ENCODE assay signal across 35 cellular contexts in genomic region chr2:219506153-219506801, GRCh38. TPM values are rescaled to one million over a fixed set of nuclear protein-coding genes. Genes with fewer than 3 reads are reported as not detected.
DNase-seq lines count a peak whose midpoint lies in the region; ATAC-seq, FAIRE-seq and TF ChIP-seq lines count a peak whose summit lies in the region.
"Had no signal": no experiment of that assay in that cellular context is flagged by ENCODE, and none has a peak within 500 bp of the region (broad histone marks: within the 10 kb centered on the region; RNA-seq: fewer than 3 reads in every experiment).

No MANE protein-coding gene starts in this region.

- H3K56ac ChIP-seq in mesendoderm (ENCODE audit: low read length) = peak overlapping the region; percentile 67

- H4K5ac ChIP-seq in mesendoderm (ENCODE audit: low read length) = no peak overlapping the region

- H3K36me3 ChIP-seq in Caco-2 (ENCODE audit: control insufficient read depth, insufficient read depth, low read length) = no peaks in the 10 kb centered on the region; the same call in 1 of the 2 replicates
- H3K36me3 ChIP-seq in HUES48 (ENCODE audit: control insufficient read depth, insufficient read depth, low read length) = peaks cover 20% of the 10 kb centered on the region
- H3K36me3 ChIP-seq in K562 (ENCODE audit: control insufficient read depth, insufficient read depth, low read length) = peaks cover 50% of the 10 kb centered on the region; the same call in 2 of the 3 replicates
- H3K36me3 ChIP-seq in mesendoderm (ENCODE audit: control insufficient read depth, insufficient read depth, low read length) = no peaks in the 10 kb centered on the region

- H3K79me1 ChIP-seq in mesendoderm (ENCODE audit: low read length) = no peaks in the 10 kb centered on the region

- H3K9me3 Mint-ChIP-seq in Caco-2 (ENCODE audit: unreplicated experiment) = no peaks in the 10 kb centered on the region
- H3K9me3 Mint-ChIP-seq: activated CD4-positive, alpha-beta memory T cell treated with anti-CD3 and anti-CD28 coated beads, Interleukin-2, amount 10 ng/mL, durations not matched to agents 7 days and 5 days; CD8-positive, alpha-beta T cell; natural killer cell had no signal

- H3K23ac ChIP-seq in mesendoderm (ENCODE audit: low read length) = no peak overlapping the region

- intact Hi-C loops in Caco-2 (cut with micrococcal nuclease; ENCODE audit: unreplicated experiment) (no loop called here), K562 (cut with micrococcal nuclease) (no loop called here)

- no peaks in the 10 kb centered on the region for H3K27me3 Mint-ChIP-seq in Caco-2 (ENCODE audit: insufficient read depth, unreplicated experiment)

- no peak overlapping the region for H3K4me3 Mint-ChIP-seq in Caco-2 (ENCODE audit: unreplicated experiment)
- H3K4me3 Mint-ChIP-seq: activated CD4-positive, alpha-beta memory T cell treated with anti-CD3 and anti-CD28 coated beads, Interleukin-2, amount 10 ng/mL, durations not matched to agents 7 days and 5 days; CD8-positive, alpha-beta T cell; natural killer cell had no signal

- no peaks in the 10 kb centered on the region for H3K36me3 Mint-ChIP-seq in Caco-2 (ENCODE audit: insufficient read depth, unreplicated experiment)

- in situ Hi-C loops in K562 (cut with MboI) = no loop called here

- no peak overlapping the region for H2BK120ac ChIP-seq in mesendoderm (ENCODE audit: low read depth, low read length)

- H3K4me1 Mint-ChIP-seq in Caco-2 (ENCODE audit: low read depth, unreplicated experiment) = peaks cover 7% of the 10 kb centered on the region

- H3K18ac ChIP-seq in mesendoderm (ENCODE audit: low read length) = no peak overlapping the region

- H3K4me3 ChIP-seq in Caco-2 (ENCODE audit: low read depth, low read length) (no peak overlapping the region), HUES48 (ENCODE audit: low read depth, low read length) (no peak overlapping the region), K562 (no peak overlapping the region), mesendoderm (ENCODE audit: low read length) (no peak overlapping the region)
- H3K4me3 ChIP-seq: A549, body of pancreas, esophagus squamous epithelium, GM12878, heart left ventricle, lower lobe of right lung, skin epidermis, suprapubic skin, upper lobe of right lung had no signal

- no peak overlapping the region for H3K27ac Mint-ChIP-seq in Caco-2 (ENCODE audit: unreplicated experiment)
- H3K27ac Mint-ChIP-seq: activated CD4-positive, alpha-beta memory T cell treated with anti-CD3 and anti-CD28 coated beads, Interleukin-2, amount 10 ng/mL, durations not matched to agents 7 days and 5 days; CD8-positive, alpha-beta T cell; natural killer cell had no signal

- ATAC-seq in K562 = no peak
- ATAC-seq in HG03457 (IDR thresholded peaks at IDR 0.05; ENCODE audit: unreplicated experiment) = no peak
- ATAC-seq: A549; activated CD4-positive, CD25-positive, alpha-beta regulatory T cell treated with anti-CD3 and anti-CD28 coated beads, Interleukin-2, amount 50 U/mL, for 24 hours; body of pancreas; CD8-positive, alpha-beta T cell; foreskin keratinocyte; GM12878; heart left ventricle; lower lobe of right lung; natural killer cell; upper lobe of right lung had no signal

- H3K9ac ChIP-seq in HUES48 (ENCODE audit: low read depth, low read length) = no peak overlapping the region
- peak overlapping the region in 1 of 2 experiments; percentile 71; a peak in 2 of 4 replicates for H3K9ac ChIP-seq in K562 (ENCODE audit: insufficient read depth in 1 of 2, low read depth in 2 of 2, low read length in 2 of 2)
- peak overlapping the region; percentile 40 for H3K9ac ChIP-seq in mesendoderm (ENCODE audit: low read length)
- H3K9ac ChIP-seq: SK-N-SH had no signal

- no peak overlapping the region for H3K4me2 ChIP-seq in K562 (ENCODE audit: insufficient read depth, low read length)
- no peak overlapping the region for H3K4me2 ChIP-seq in mesendoderm (ENCODE audit: low read length)
- H3K4me2 ChIP-seq: A549, SK-N-SH had no signal

- CTCF ChIA-PET in Caco-2 (lab: Charles Lee) (interaction anchor here (2.8 kb wide), 1 partner anchor 24 kb away, joined by 14 read pairs; no protein-coding TSS in a partner anchor), K562 (lab: Yijun Ruan, JAX; ENCODE audit: low intra/inter-chr PET ratio) (no interaction called here)

- no peak for TF ChIP-seq RAD21 in K562 (CRISPR knock-in tag; conservative IDR thresholded peaks at IDR 0.05 in 1 of 2, IDR thresholded peaks at IDR 0.05 in 1 of 2)

- H4K8ac ChIP-seq in mesendoderm (ENCODE audit: low read depth, low read length) = no peak overlapping the region

- no peak overlapping the region for H2BK5ac ChIP-seq in mesendoderm (ENCODE audit: low read length)

- WGBS in K562 (ENCODE audit: insufficient coverage, low coverage, missing lambda C conversion rate) = 91% methylated on average over 15 of the region's 23 CpGs
- WGBS in mesendoderm (ENCODE audit: extremely low coverage, insufficient coverage, low lambda C conversion rate) = no CpG with 5 or more reads among the region's 23 CpGs

- H3K27ac ChIP-seq in HUES48 (ENCODE audit: low read depth, low read length) = peak overlapping the region; percentile 87
- no peak overlapping the region for H3K27ac ChIP-seq in K562 (ENCODE audit: extremely low read depth, low read depth, low read length)
- no peak overlapping the region for H3K27ac ChIP-seq in mesendoderm (ENCODE audit: low read depth, low read length)
- H3K27ac ChIP-seq: A549, body of pancreas, esophagus squamous epithelium, foreskin keratinocyte, lower lobe of right lung, suprapubic skin, upper lobe of right lung had no signal

- TF ChIP-seq CTCF in Caco-2 (IDR thresholded peaks at IDR 0.05; ENCODE audit: insufficient read depth in 1 of 2, low read depth in 1 of 2, low read length in 1 of 2, severe bottlenecking in 1 of 2, unreplicated experiment in 1 of 2) (no peak), K562 (IDR thresholded peaks at IDR 0.05 in 2 of 3, conservative IDR thresholded peaks at IDR 0.05 in 1 of 3; ENCODE audit: insufficient read depth in 2 of 3, low read depth in 1 of 3, low read length in 3 of 3) (no peak)

- no peaks in the 10 kb centered on the region for H3K9me1 ChIP-seq in K562 (ENCODE audit: control insufficient read depth, insufficient read depth, low read length)

- no peak for FAIRE-seq in K562 (lab: Jason Lieb, UNC)
- FAIRE-seq: A549, GM12878 had no signal

- H4K20me1 ChIP-seq in K562 (replicated peaks; ENCODE audit: control insufficient read depth, insufficient read depth, low read length) = no peaks in the 10 kb centered on the region

- DNase-seq in Caco-2 (no peak), K562 (ENCODE audit: extremely low read depth in 1 of 4, low spot score in 3 of 4) (no peak), mesendoderm (no peak), AG20443 (ENCODE audit: low spot score) (no peak), NCI-H1436 (lab: John Stamatoyannopoulos, UW) (no peak), cerebellar nuclear complex (lab: John Stamatoyannopoulos, UW) (no peak)
- DNase-seq: activated CD4-positive, alpha-beta memory T cell treated with anti-CD3 and anti-CD28 coated beads, Interleukin-2, amount 10 ng/mL, durations not matched to agents 7 days and 5 days; activated CD8-positive, alpha-beta memory T cell treated with anti-CD3 and anti-CD28 coated beads, Interleukin-2, amount 50 U/mL, for 4 hours; activated naive CD4-positive, alpha-beta T cell; body of pancreas; DMS153; esophagus squamous epithelium; foreskin keratinocyte; HCEC 1CT; heart left ventricle; KBM-7; lower lobe of right lung; natural killer cell; NCI-H1930; NCI-H524 treated with DMSO at 0.1 percent for 48 hours; stimulated activated naive CD4-positive, alpha-beta T cell treated with Interleukin-2 at 50 U/mL for 16 hours; upper lobe of right lung had no signal

- peaks cover 4% of the 10 kb centered on the region for H3K4me1 ChIP-seq in Caco-2
- peaks cover 35% of the 10 kb centered on the region for H3K4me1 ChIP-seq in HUES48 (ENCODE audit: control insufficient read depth, insufficient read depth, low read length)
- H3K4me1 ChIP-seq in K562 (replicated peaks in 1 of 2; ENCODE audit: control insufficient read depth in 2 of 2, insufficient read depth in 2 of 2, low read length in 2 of 2) = peaks cover 53 to 75% of the 10 kb centered on the region in 2 experiments
- peaks cover 5% of the 10 kb centered on the region for H3K4me1 ChIP-seq in mesendoderm (ENCODE audit: control insufficient read depth, low read depth, low read length)
- H3K4me1 ChIP-seq: foreskin keratinocyte had no signal

- BruUV-seq in Caco-2 (replicated peaks; lab: Mats Ljungman, UMichigan) (TSS peak; percentile 15), K562 (replicated peaks; lab: Mats Ljungman, UMichigan) (TSS peak; percentile 33)

- H3K4ac ChIP-seq in mesendoderm (ENCODE audit: low read depth, low read length) = no peak overlapping the region

- H3K27me3 ChIP-seq in Caco-2 (replicated peaks; ENCODE audit: control insufficient read depth, insufficient read depth, low read length) = no peaks in the 10 kb centered on the region
- 0 out of 2 replicates have a peak, but pooled peaks cover 5% of the 10 kb centered on the region for H3K27me3 ChIP-seq in HUES48 (ENCODE audit: control insufficient read depth, insufficient read depth, low read length)
- no peaks in the 10 kb centered on the region for H3K27me3 ChIP-seq in K562 (ENCODE audit: control insufficient read depth in 2 of 2, insufficient read depth in 2 of 2, low read length in 2 of 2)
- H3K27me3 ChIP-seq in mesendoderm (ENCODE audit: insufficient read depth, low read length, poor library complexity) = peaks cover 2% of the 10 kb centered on the region

- POLR2A ChIA-PET in Caco-2 (lab: Charles Lee) (no interaction called here), K562 (lab: Yijun Ruan, JAX) (interaction anchor here (1.3 kb wide), 1 partner anchor 12 kb away, joined by 3 read pairs; no protein-coding TSS in a partner anchor)

- TF ChIP-seq EP300 in K562 (IDR thresholded peaks at IDR 0.05; ENCODE audit: low read length) = no peak

- H3K79me2 ChIP-seq in K562 (ENCODE audit: control insufficient read depth, insufficient read depth, low read length) (peaks cover 19% of the 10 kb centered on the region), mesendoderm (ENCODE audit: control insufficient read depth, insufficient read depth, low read length) (no peaks in the 10 kb centered on the region)

- H3K9me3 ChIP-seq in Caco-2 = no peaks in the 10 kb centered on the region
- no peaks in the 10 kb centered on the region for H3K9me3 ChIP-seq in HUES48 (ENCODE audit: control insufficient read depth, insufficient read depth, low read length)
- H3K9me3 ChIP-seq in K562 (replicated peaks; ENCODE audit: control insufficient read depth, insufficient read depth, low read depth, low read length) = no peaks in the 10 kb centered on the region
- H3K9me3 ChIP-seq: A549, body of pancreas, esophagus squamous epithelium, heart left ventricle, lower lobe of right lung, SK-N-SH, suprapubic skin, upper lobe of right lung had no signal

- H2AK5ac ChIP-seq in mesendoderm (ENCODE audit: low read length) = no peak overlapping the region

- H2BK15ac ChIP-seq in mesendoderm (replicated peaks; ENCODE audit: low read depth) = no peak overlapping the region

- no peak overlapping the region for H2AFZ ChIP-seq in K562 (ENCODE audit: low read depth, low read length)

- TF ChIP-seq POLR2A in K562 (conservative IDR thresholded peaks at IDR 0.05) = no peak

RNA-seq across cellular contexts. Expression of gene GMPPA, which starts 7.6 kb away (rescaled TPM):
- 51.0 and 53.7 TPM in 2 replicates for total RNA-seq in Caco-2 (2022)
- total RNA-seq in K562 (2011; cell fraction: chromatin; rRNA removed; ENCODE audit: low replicate concordance) = 76.3 and 182 TPM in 2 replicates
- 113 and 116 TPM in 2 replicates for total RNA-seq in K562 (2011; cell fraction: nucleolus; rRNA removed)
- total RNA-seq in K562 (2011; cell fraction: nucleoplasm; rRNA removed) = 78.7 and 92.4 TPM in 2 replicates
- total RNA-seq in K562 (2014; rRNA removed) = 66.7 and 93.8 TPM in 2 replicates
- total RNA-seq in K562 (2014; rRNA removed; fragmentation: Illumina TruSeq; extraction: Trizol) = 38.5 and 47.9 TPM in 2 replicates
- total RNA-seq in K562 (2015; rRNA removed; fragmentation: Illumina TruSeq; extraction: Trizol) = 59.6 and 65.4 TPM in 2 replicates
- total RNA-seq in K562 (2021) = 69.7 and 71.3 TPM in 2 replicates
- 101 and 108 TPM in 2 replicates for polyA plus RNA-seq in K562 (2011; rRNA removed)
- 152 and 203 TPM in 2 replicates for polyA plus RNA-seq in K562 (2011; cell fraction: cytosol; rRNA removed)
- polyA plus RNA-seq in K562 (2011; cell fraction: nucleus; rRNA removed) = 219 and 235 TPM in 2 replicates
- 99.0 and 134 TPM in 2 replicates for polyA plus RNA-seq in K562 (2012)
- 82.1 and 90.5 TPM in 2 replicates for polyA plus RNA-seq in K562 (2014; fragmentation: Illumina TruSeq; extraction: Trizol)
- 10 to 100 TPM in 1 of 2 experiments, 1 to 10 TPM in 1; 7.0 to 24.7 TPM for polyA plus RNA-seq in K562 (2014; fragmentation: Nextera tagmentation; extraction: Ambion mirVana)
- 71.2 and 75.4 TPM in 2 replicates for polyA plus RNA-seq in K562 (2014; rRNA removed)
- 73.2 and 103 TPM in 2 replicates for polyA minus RNA-seq in K562 (2011; rRNA and poly(A)+ RNA removed)
- polyA minus RNA-seq in K562 (2011; cell fraction: cytosol; rRNA and poly(A)+ RNA removed) = 47.8 and 64.1 TPM in 2 replicates
- polyA minus RNA-seq in K562 (2011; cell fraction: nucleus; rRNA and poly(A)+ RNA removed) = 38.2 and 59.0 TPM in 2 replicates
- 20.4 TPM for polyA plus RNA-seq in mesendoderm (2013, experiment 1 of 2)
- 20.2 TPM for polyA plus RNA-seq in mesendoderm (2013, experiment 2 of 2)

RNA-seq across cellular contexts. Expression of gene ASIC4, which starts 8.0 kb away (rescaled TPM):
- total RNA-seq in Caco-2 (2022) (0.16 and 0.19 TPM in 2 replicates), K562 (2014; rRNA removed) (17.7 and 24.8 TPM in 2 replicates), K562 (2014; rRNA removed; fragmentation: Illumina TruSeq; extraction: Trizol) (2.3 and 3.8 TPM in 2 replicates), K562 (2015; rRNA removed; fragmentation: Illumina TruSeq; extraction: Trizol) (9.6 and 9.8 TPM in 2 replicates), K562 (2021) (13.5 and 14.7 TPM in 2 replicates)
- total RNA-seq in K562 (2011; cell fraction: chromatin; rRNA removed; ENCODE audit: low replicate concordance) = 14.4 and 30.7 TPM in 2 replicates
- total RNA-seq in K562 (2011; cell fraction: nucleolus; rRNA removed) = 21.7 and 26.1 TPM in 2 replicates
- total RNA-seq in K562 (2011; cell fraction: nucleoplasm; rRNA removed) = 15.1 and 18.3 TPM in 2 replicates
- polyA plus RNA-seq in K562 (2011; rRNA removed) (2.5 and 8.6 TPM in 2 replicates), K562 (2014; fragmentation: Illumina TruSeq; extraction: Trizol) (4.8 and 5.0 TPM in 2 replicates), K562 (2014; fragmentation: Nextera tagmentation; extraction: Ambion mirVana) (under 1 TPM; 0.07 to 0.08 TPM), K562 (2014; rRNA removed) (19.0 and 19.2 TPM in 2 replicates)
- 4.7 and 5.7 TPM in 2 replicates for polyA plus RNA-seq in K562 (2011; cell fraction: cytosol; rRNA removed)
- 48.9 and 62.7 TPM in 2 replicates for polyA plus RNA-seq in K562 (2011; cell fraction: nucleus; rRNA removed)
- 15.2 and 19.8 TPM in 2 replicates for polyA plus RNA-seq in K562 (2012)
- polyA minus RNA-seq in K562 (2011; rRNA and poly(A)+ RNA removed) = 2.5 and 4.5 TPM in 2 replicates
- polyA minus RNA-seq in K562 (2011; cell fraction: cytosol; rRNA and poly(A)+ RNA removed) = 2.6 and 8.5 TPM in 2 replicates
- 13.9 and 26.5 TPM in 2 replicates for polyA minus RNA-seq in K562 (2011; cell fraction: nucleus; rRNA and poly(A)+ RNA removed)
- polyA plus RNA-seq in mesendoderm (2013, experiment 1 of 2) = not detected
- 0.01 TPM for polyA plus RNA-seq in mesendoderm (2013, experiment 2 of 2)
- total RNA-seq: body of pancreas; dermis microvascular lymphatic vessel endothelial cell; esophagus squamous epithelium; foreskin keratinocyte; GM12878; mononuclear cell; osteoblast; suprapubic skin; T-helper 1 cell treated with Interleukin-12 subunit alpha and Interleukin-12 subunit beta and Interleukin-4 antibody, amounts not matched to agents 30 ng/mL and 1 ng/mL, for 36 hours had no signal
- polyA plus RNA-seq: foreskin keratinocyte had no signal

RNA-seq across cellular contexts. Expression of gene CHPF, which starts 37.3 kb away (rescaled TPM):
- total RNA-seq in Caco-2 (2022) (26.4 and 27.3 TPM in 2 replicates), K562 (2014; rRNA removed) (57.2 and 67.6 TPM in 2 replicates), K562 (2014; rRNA removed; fragmentation: Illumina TruSeq; extraction: Trizol) (1.5 and 2.0 TPM in 2 replicates), K562 (2015; rRNA removed; fragmentation: Illumina TruSeq; extraction: Trizol) (7.9 and 9.0 TPM in 2 replicates), K562 (2021) (40.1 and 41.1 TPM in 2 replicates)
- 9.1 and 46.2 TPM in 2 replicates for total RNA-seq in K562 (2011; cell fraction: chromatin; rRNA removed; ENCODE audit: low replicate concordance)
- 74.1 and 96.4 TPM in 2 replicates for total RNA-seq in K562 (2011; cell fraction: nucleolus; rRNA removed)
- total RNA-seq in K562 (2011; cell fraction: nucleoplasm; rRNA removed) = 36.0 and 36.5 TPM in 2 replicates
- polyA plus RNA-seq in K562 (2011; rRNA removed) (9.9 and 14.8 TPM in 2 replicates), K562 (2014; fragmentation: Illumina TruSeq; extraction: Trizol) (2.6 and 11.5 TPM in 2 replicates), K562 (2014; fragmentation: Nextera tagmentation; extraction: Ambion mirVana) (under 1 TPM; 0.15 to 0.35 TPM), K562 (2014; rRNA removed) (31.8 and 32.1 TPM in 2 replicates)
- polyA plus RNA-seq in K562 (2011; cell fraction: cytosol; rRNA removed) = 22.8 and 80.8 TPM in 2 replicates
- 25.6 and 44.2 TPM in 2 replicates for polyA plus RNA-seq in K562 (2011; cell fraction: nucleus; rRNA removed)
- 22.4 and 47.7 TPM in 2 replicates for polyA plus RNA-seq in K562 (2012)
- 3.4 and 5.3 TPM in 2 replicates for polyA minus RNA-seq in K562 (2011; rRNA and poly(A)+ RNA removed)
- 25.0 and 30.2 TPM in 2 replicates for polyA minus RNA-seq in K562 (2011; cell fraction: cytosol; rRNA and poly(A)+ RNA removed)
- polyA minus RNA-seq in K562 (2011; cell fraction: nucleus; rRNA and poly(A)+ RNA removed) = 24.2 and 27.0 TPM in 2 replicates
- polyA plus RNA-seq in mesendoderm (2013, experiment 1 of 2) = 50.4 TPM
- polyA plus RNA-seq in mesendoderm (2013, experiment 2 of 2) = 50.4 TPM

RNA-seq across cellular contexts. Expression of gene TMEM198, which starts 37.6 kb away (rescaled TPM):
- 8.5 and 9.1 TPM in 2 replicates for total RNA-seq in Caco-2 (2022)
- 1.3 and 5.0 TPM in 2 replicates for total RNA-seq in K562 (2011; cell fraction: chromatin; rRNA removed; ENCODE audit: low replicate concordance)
- 4.3 and 6.5 TPM in 2 replicates for total RNA-seq in K562 (2011; cell fraction: nucleolus; rRNA removed)
- 3.1 and 3.4 TPM in 2 replicates for total RNA-seq in K562 (2011; cell fraction: nucleoplasm; rRNA removed)
- total RNA-seq in K562 (2014; rRNA removed) = 1.1 and 2.5 TPM in 2 replicates
- total RNA-seq in K562 (2014; rRNA removed; fragmentation: Illumina TruSeq; extraction: Trizol) = 0.38 and 0.47 TPM in 2 replicates
- 0.98 and 1.1 TPM in 2 replicates for total RNA-seq in K562 (2015; rRNA removed; fragmentation: Illumina TruSeq; extraction: Trizol)
- 2.4 and 3.8 TPM in 2 replicates for total RNA-seq in K562 (2021)
- polyA plus RNA-seq in K562 (2011; rRNA removed) = 1.1 and 2.2 TPM in 2 replicates
- 2.6 and 3.9 TPM in 2 replicates for polyA plus RNA-seq in K562 (2011; cell fraction: cytosol; rRNA removed)
- polyA plus RNA-seq in K562 (2011; cell fraction: nucleus; rRNA removed) = 19.4 and 26.1 TPM in 2 replicates
- 2.1 and 3.5 TPM in 2 replicates for polyA plus RNA-seq in K562 (2012)
- polyA plus RNA-seq in K562 (2014; fragmentation: Illumina TruSeq; extraction: Trizol) = 1.0 and 1.3 TPM in 2 replicates
- under 1 TPM; 0.03 TPM for polyA plus RNA-seq in K562 (2014; fragmentation: Nextera tagmentation; extraction: Ambion mirVana)
- polyA plus RNA-seq in K562 (2014; rRNA removed) = 2.5 and 2.7 TPM in 2 replicates
- 0.36 and 0.81 TPM in 2 replicates for polyA minus RNA-seq in K562 (2011; rRNA and poly(A)+ RNA removed)
- polyA minus RNA-seq in K562 (2011; cell fraction: cytosol; rRNA and poly(A)+ RNA removed) = 0.95 and 1.0 TPM in 2 replicates
- 1.5 and 1.7 TPM in 2 replicates for polyA minus RNA-seq in K562 (2011; cell fraction: nucleus; rRNA and poly(A)+ RNA removed)
- 3.7 TPM for polyA plus RNA-seq in mesendoderm (2013, experiment 1 of 2)
- 3.7 TPM for polyA plus RNA-seq in mesendoderm (2013, experiment 2 of 2)
- total RNA-seq: dermis microvascular lymphatic vessel endothelial cell, mononuclear cell had no signal
